1 cellular context compared by ENCODE assay signal in genomic region chr16:77322757-77323156, GRCh38.
TF ChIP-seq lines count a peak whose summit lies in the region.

No MANE protein-coding gene starts in this region.

TF ChIP-seq in HEK293, 187 proteins besides CTCF, POLR2A, EP300 and RAD21 (continued from another document):
- 0 out of 2 replicates have a peak, but pooled peaks have one; percentile 22 for TF ChIP-seq ZNF18 (tag by site-specific recombination; IDR thresholded peaks at IDR 0.05)
- TF ChIP-seq ZNF654 (tag by site-specific recombination; IDR thresholded peaks at IDR 0.05; ENCODE audit: low read depth): no peak
- peak; percentile 91 for TF ChIP-seq FEZF1 (tag by site-specific recombination; IDR thresholded peaks at IDR 0.05)
- no peak for TF ChIP-seq ZNF311 (tag by site-specific recombination; IDR thresholded peaks at IDR 0.05; ENCODE audit: borderline replicate concordance)
- peak; percentile 72 for TF ChIP-seq PRDM6 (tag by site-specific recombination; IDR thresholded peaks at IDR 0.05)
- no peak for TF ChIP-seq ZNF223 (tag by site-specific recombination; IDR thresholded peaks at IDR 0.05)
